In genomic region chr6:22026160-22026678, GRCh38 we compare ENCODE assay signal across 10 cellular contexts.
DNase-seq lines count a peak whose midpoint lies in the region; ATAC-seq, FAIRE-seq and TF ChIP-seq lines count a peak whose summit lies in the region.
"Had no signal": no experiment of that assay in that cellular context is flagged by ENCODE, and none has a peak within 500 bp of the region (broad histone marks: within the 10 kb centered on the region; RNA-seq: fewer than 3 reads in every experiment).

No MANE protein-coding gene starts in this region.

- H3K36me3 ChIP-seq in right atrium auricular region (no peaks in the 10 kb centered on the region), KOPT-K1 (ENCODE audit: insufficient read depth, low read length) (peaks cover 38% of the 10 kb centered on the region), esophagus muscularis mucosa (peaks cover 0 to 14% (median 3%) of the 10 kb centered on the region in 4 donors), pancreas (no peaks in the 10 kb centered on the region)
- H3K36me3 ChIP-seq: neutrophil, suprapubic skin had no signal

- 81% methylated on average over 5 of the region's 5 CpGs for WGBS in esophagus muscularis mucosa
- 79 to 83% methylated on average over 5 of the region's 5 CpGs for WGBS in pancreas, 2 donors

- peaks cover 0 to 15% of the 10 kb centered on the region in 2 donors for H3K4me1 ChIP-seq in right atrium auricular region
- peaks cover 10 to 42% (median 37%) of the 10 kb centered on the region in 4 donors for H3K4me1 ChIP-seq in esophagus muscularis mucosa
- no peaks in the 10 kb centered on the region for H3K4me1 ChIP-seq in pancreas

- peak overlapping the region; percentile 9 to 15 for H3K27ac ChIP-seq in right atrium auricular region
- H3K27ac ChIP-seq in KOPT-K1 (ENCODE audit: low read depth, low read length, poor library complexity, severe bottlenecking) = peak overlapping the region; percentile 100
- peak overlapping the region; percentile 8 to 46 (median 42) for H3K27ac ChIP-seq in esophagus muscularis mucosa (replicated peaks in 1 of 4)
- H3K27ac ChIP-seq in pancreas = peak overlapping the region in 2 of 4 donors; percentile 24 to 48
- H3K27ac ChIP-seq: neutrophil, suprapubic skin had no signal

- intact Hi-C loops in left ventricle myocardium superior (cut with micrococcal nuclease) = no loop called here
- intact Hi-C loops in esophagus muscularis mucosa (cut with DNase I) = no loop called here
- intact Hi-C loops in pancreas (cut with DNase I) = no loop called here

- TF ChIP-seq CTCF in right atrium auricular region (IDR thresholded peaks at IDR 0.05) = no peak
- TF ChIP-seq CTCF in esophagus muscularis mucosa (IDR thresholded peaks at IDR 0.05) = no peak
- TF ChIP-seq CTCF in pancreas (IDR thresholded peaks at IDR 0.05) = no peak

- H3K4me3 ChIP-seq in right atrium auricular region = no peak overlapping the region
- no peak overlapping the region for H3K4me3 ChIP-seq in esophagus muscularis mucosa
- H3K4me3 ChIP-seq in pancreas = no peak overlapping the region
- H3K4me3 ChIP-seq: suprapubic skin had no signal

- ATAC-seq in left ventricle myocardium superior (no peak), pancreas (no peak)

- DNase-seq in right atrium auricular region (ENCODE audit: low spot score) (no peak), left ventricle myocardium superior (no peak), esophagus muscularis mucosa (ENCODE audit: extremely low spot score) (no peak), NCI-H2227 treated with DMSO at 0.1 percent for 48 hours (lab: John Stamatoyannopoulos, UW) (no peak), pancreas (no peak), NCI-H748 treated with DMSO at 0.1 percent for 48 hours (lab: John Stamatoyannopoulos, UW) (no peak), HuH-7 (ENCODE audit: low spot score) (no peak)

- H3K27me3 ChIP-seq in right atrium auricular region (no peaks in the 10 kb centered on the region), esophagus muscularis mucosa (no peaks in the 10 kb centered on the region), pancreas (no peaks in the 10 kb centered on the region)
- H3K27me3 ChIP-seq: neutrophil, suprapubic skin had no signal

- no peak for FAIRE-seq in pancreas (lab: Jason Lieb, UNC)

- no peak for TF ChIP-seq POLR2A in esophagus muscularis mucosa (IDR thresholded peaks at IDR 0.05; ENCODE audit: low read depth)

- peaks cover 0 to 9% of the 10 kb centered on the region in 2 donors for H3K9me3 ChIP-seq in right atrium auricular region
- H3K9me3 ChIP-seq in KOPT-K1 (ENCODE audit: insufficient read depth, low read length, poor library complexity, severe bottlenecking) = peaks cover 9% of the 10 kb centered on the region
- peaks cover 0 to 11% (median 4%) of the 10 kb centered on the region in 4 donors for H3K9me3 ChIP-seq in esophagus muscularis mucosa
- no peaks in the 10 kb centered on the region for H3K9me3 ChIP-seq in pancreas
- H3K9me3 ChIP-seq: neutrophil had no signal

- no peak for TF ChIP-seq EP300 in esophagus muscularis mucosa (IDR thresholded peaks at IDR 0.05)
